ENCODE assay signal across 13 cellular contexts in genomic region chr10:22369433-22370072, GRCh38. TPM values are rescaled to one million over a fixed set of nuclear protein-coding genes. Genes with fewer than 3 reads are reported as not detected.
A peak's percentile ranks its signal among the peaks of the same experiment; 100 is the strongest.
DNase-seq lines count a peak whose midpoint lies in the region; ATAC-seq, FAIRE-seq and TF ChIP-seq lines count a peak whose summit lies in the region.
"Had no signal": no experiment of that assay in that cellular context is flagged by ENCODE, and none has a peak within 500 bp of the region (broad histone marks: within the 10 kb centered on the region; RNA-seq: fewer than 3 reads in every experiment).

No MANE protein-coding gene starts in this region.

- peak; percentile 89 for DNase-seq in CD1c-positive myeloid dendritic cell (ENCODE audit: extremely low spot score)
- DNase-seq in LHCN-M2 (ENCODE audit: low read depth): peak; percentile 4
- peak; percentile 87 for DNase-seq in bronchial epithelial cell (ENCODE audit: low read depth)
- DNase-seq in GM20000 (ENCODE audit: low spot score): no peak
- no peak for DNase-seq in cerebellar nuclear complex (lab: John Stamatoyannopoulos, UW)
- DNase-seq in NCI-H1417 (lab: John Stamatoyannopoulos, UW): no peak
- no peak for DNase-seq in SK-N-DZ (ENCODE audit: low spot score)
- DNase-seq: left cardiac atrium, NCI-H187 treated with DMSO at 0.1 percent for 48 hours, substantia nigra had no signal

- H3K4me3 ChIP-seq in bronchial epithelial cell (ENCODE audit: low read depth, low read length): no peak overlapping the region
- H3K4me3 ChIP-seq: smooth muscle cell had no signal

- peak; percentile 53 for ATAC-seq in GM21381 (IDR thresholded peaks at IDR 0.05; ENCODE audit: unreplicated experiment)

- no peak for FAIRE-seq in bronchial epithelial cell (lab: Jason Lieb, UNC)

- no peaks in the 10 kb centered on the region for H3K36me3 ChIP-seq in bronchial epithelial cell (ENCODE audit: control insufficient read depth, insufficient read depth, low read length)

- H3K27me3 ChIP-seq in bronchial epithelial cell (ENCODE audit: control insufficient read depth, insufficient read depth, low read length): no peaks in the 10 kb centered on the region

- no peak for TF ChIP-seq CTCF in bronchial epithelial cell (IDR thresholded peaks at IDR 0.05; ENCODE audit: insufficient read depth, low read length, severe bottlenecking)
- TF ChIP-seq CTCF in GM20000 (IDR thresholded peaks at IDR 0.05; ENCODE audit: extremely low read depth, missing control alignments): no peak

RNA-seq across cellular contexts. Expression of gene SPAG6, which starts 24.3 kb away (rescaled TPM):
- total RNA-seq in LHCN-M2 (2014; rRNA removed) (not detected in 2 replicates), bronchial epithelial cell (not detected in 2 replicates)
- not detected for polyA plus RNA-seq in LHCN-M2 (2012)
- 0.56 and 0.81 TPM in 2 replicates for polyA plus RNA-seq in SK-N-DZ (2014; cell fraction: cytosol; rRNA removed)
- 0.79 and 1.1 TPM in 2 replicates for polyA plus RNA-seq in SK-N-DZ (2014; cell fraction: nucleus; rRNA removed)
- total RNA-seq: left cardiac atrium, smooth muscle cell had no signal
- polyA plus RNA-seq: BJ had no signal

RNA-seq across cellular contexts. Expression of gene BMI1, which starts 48.7 kb away (rescaled TPM):
- total RNA-seq in LHCN-M2 (2014; rRNA removed) (53.9 and 79.9 TPM in 2 replicates), bronchial epithelial cell (20.4 and 35.5 TPM in 2 replicates)
- 23.4 TPM for polyA plus RNA-seq in LHCN-M2 (2012)
- polyA plus RNA-seq in SK-N-DZ (2014; cell fraction: cytosol; rRNA removed): 70.7 and 80.8 TPM in 2 replicates
- polyA plus RNA-seq in SK-N-DZ (2014; cell fraction: nucleus; rRNA removed): 185 and 210 TPM in 2 replicates

RNA-seq across cellular contexts. Expression of gene COMMD3, which starts 53.4 kb away (rescaled TPM):
- total RNA-seq in LHCN-M2 (2014; rRNA removed) (37.5 and 56.6 TPM in 2 replicates), bronchial epithelial cell (32.9 and 37.3 TPM in 2 replicates)
- polyA plus RNA-seq in LHCN-M2 (2012): 59.2 TPM
- polyA plus RNA-seq in SK-N-DZ (2014; cell fraction: cytosol; rRNA removed): 178 and 194 TPM in 2 replicates
- 156 and 210 TPM in 2 replicates for polyA plus RNA-seq in SK-N-DZ (2014; cell fraction: nucleus; rRNA removed)

Comparison
In these comparisons a context has a peak if more than half of its experiments do, and no peak if none do; other contexts are left out.
1. DNase-seq: peak in CD1c-positive myeloid dendritic cell (single experiment), LHCN-M2 (single experiment) and bronchial epithelial cell (single experiment); none in GM20000 (single experiment), cerebellar nuclear complex (0 of 2), NCI-H1417 (0 of 3) and SK-N-DZ (single experiment).